Comparison of ENCODE assay signal across 18 cellular contexts in genomic region chr1:228510101-228510850, GRCh38. TPM values are rescaled to one million over a fixed set of nuclear protein-coding genes. Genes with fewer than 3 reads are reported as not detected.
DNase-seq lines count a peak whose midpoint lies in the region; ATAC-seq and TF ChIP-seq lines count a peak whose summit lies in the region.
"Had no signal": no experiment of that assay in that cellular context is flagged by ENCODE, and none has a peak within 500 bp of the region (broad histone marks: within the 10 kb centered on the region; RNA-seq: fewer than 3 reads in every experiment).

No MANE protein-coding gene starts in this region.

- no peak overlapping the region for H2BK12ac ChIP-seq in trophoblast cell (ENCODE audit: low read length)

- no peak overlapping the region for H3K4ac ChIP-seq in trophoblast cell (ENCODE audit: low read depth, low read length)

- no TSS peak for BruUV-seq in PC-3 (replicated peaks; lab: Mats Ljungman, UMichigan)

- H3K27ac Mint-ChIP-seq in activated T-cell treated with anti-CD3 and anti-CD28 coated beads, Interleukin-2, amount 50 U/mL, for 24 hours = no peak overlapping the region

- H4K91ac ChIP-seq in trophoblast cell (ENCODE audit: low read depth, low read length) = no peak overlapping the region

- no peak overlapping the region for H2AFZ ChIP-seq in PC-3 (ENCODE audit: low read length)
- H2AFZ ChIP-seq in trophoblast cell (ENCODE audit: insufficient read depth, low read length, poor library complexity) = no peak overlapping the region

- H3K27me3 Mint-ChIP-seq in activated T-cell treated with anti-CD3 and anti-CD28 coated beads, Interleukin-2, amount 50 U/mL, for 24 hours = peaks cover 3% of the 10 kb centered on the region

- intact Hi-C loops in PC-3 (cut with micrococcal nuclease) = no loop called here

- WGBS in trophoblast cell (ENCODE audit: extremely low coverage, insufficient coverage, insufficient read length) = no CpG with 5 or more reads among the region's 5 CpGs

- POLR2A ChIA-PET in PC-3 (lab: Charles Lee; ENCODE audit: unreplicated experiment) = no interaction called here

- H4K20me1 ChIP-seq in PC-3 (ENCODE audit: low read length) = no peaks in the 10 kb centered on the region

- DNase-seq in activated T-cell treated with anti-CD3 and anti-CD28 coated beads, Interleukin-2, amount 50 U/mL, for 24 hours = peak; percentile 20
- DNase-seq in activated T-cell treated with anti-CD3 and anti-CD28 coated beads, Interleukin-2, amount 50 U/mL, for 1 hour = no peak
- DNase-seq in PC-3 (peak; percentile 20), cerebellum (ENCODE audit: low spot score) (peak; percentile 72), kidney tubule cell (ENCODE audit: low spot score) (no peak), trophoblast cell (no peak)
- peak; percentile 8 for DNase-seq in stimulated activated CD8-positive, alpha-beta memory T cell treated with anti-CD3 and anti-CD28 coated beads, Interleukin-4, amount 100 ng/mL, for 48 hours
- DNase-seq: CD8-positive, alpha-beta memory T cell; KBM-7; NCI-H1048; NCI-H146; NCI-H2081 treated with DMSO at 0.1 percent for 48 hours; NCI-H446; NCI-H774; SW 1271 had no signal

- H3K27me3 ChIP-seq in PC-3 (ENCODE audit: low read length) (peaks cover 10% of the 10 kb centered on the region; the same call in 1 of the 2 replicates), trophoblast cell (ENCODE audit: insufficient read depth, low read length) (no peaks in the 10 kb centered on the region)

- H3K9me3 Mint-ChIP-seq in activated T-cell treated with anti-CD3 and anti-CD28 coated beads, Interleukin-2, amount 50 U/mL, for 24 hours = no peaks in the 10 kb centered on the region
- H3K9me3 Mint-ChIP-seq: CD8-positive, alpha-beta memory T cell had no signal

- no peaks in the 10 kb centered on the region for H3F3A ChIP-seq in PC-3 (ENCODE audit: low read length, unreplicated experiment)

- no peak overlapping the region for H2BK120ac ChIP-seq in trophoblast cell (ENCODE audit: insufficient read depth, low read length, poor library complexity)

- H3K4me2 ChIP-seq in PC-3 (ENCODE audit: low read length) (no peak overlapping the region), trophoblast cell (ENCODE audit: low read length) (no peak overlapping the region)

- H3K4me1 ChIP-seq in PC-3 (ENCODE audit: insufficient read depth, low read length) (no peaks in the 10 kb centered on the region), trophoblast cell (ENCODE audit: control insufficient read depth in 1 of 2, insufficient read depth in 2 of 2, low read length in 2 of 2) (no peaks in the 10 kb centered on the region)
- H3K4me1 ChIP-seq: HAP-1 had no signal

- H3K4me3 Mint-ChIP-seq in activated T-cell treated with anti-CD3 and anti-CD28 coated beads, Interleukin-2, amount 50 U/mL, for 24 hours = no peak overlapping the region
- H3K4me3 Mint-ChIP-seq: CD8-positive, alpha-beta memory T cell had no signal

- H3K23ac ChIP-seq in trophoblast cell (ENCODE audit: low read length) = no peak overlapping the region

- no peak overlapping the region for H2BK5ac ChIP-seq in trophoblast cell (ENCODE audit: low read depth, low read length, poor library complexity)

- no peak overlapping the region for H3K18ac ChIP-seq in trophoblast cell (ENCODE audit: low read length)

- H3K4me3 ChIP-seq in PC-3 (ENCODE audit: low read length) (no peak overlapping the region), trophoblast cell (ENCODE audit: low read depth, low read length) (no peak overlapping the region)
- H3K4me3 ChIP-seq: HAP-1 had no signal

- CTCF ChIA-PET in PC-3 (lab: Charles Lee) = no interaction called here

- no peak overlapping the region for H4K12ac ChIP-seq in trophoblast cell (ENCODE audit: low read depth, low read length)

- no peak for TF ChIP-seq CTCF in PC-3 (conservative IDR thresholded peaks at IDR 0.05; ENCODE audit: low read depth, low read length)

- no peaks in the 10 kb centered on the region for H3K36me3 Mint-ChIP-seq in activated T-cell treated with anti-CD3 and anti-CD28 coated beads, Interleukin-2, amount 50 U/mL, for 24 hours (ENCODE audit: low read depth)
- H3K36me3 Mint-ChIP-seq: CD8-positive, alpha-beta memory T cell had no signal

- H3K4me1 Mint-ChIP-seq in activated T-cell treated with anti-CD3 and anti-CD28 coated beads, Interleukin-2, amount 50 U/mL, for 24 hours (ENCODE audit: low read depth) = peaks cover 7% of the 10 kb centered on the region

- ATAC-seq in PC-3 = peak; percentile 49; the same call in 1 of the 2 replicates
- ATAC-seq in GM18498 (IDR thresholded peaks at IDR 0.05; ENCODE audit: unreplicated experiment) = no peak

- H3K9me2 ChIP-seq in PC-3 (replicated peaks; ENCODE audit: low read length) = no peaks in the 10 kb centered on the region

- no peak overlapping the region for H4K8ac ChIP-seq in trophoblast cell (ENCODE audit: low read depth, low read length)

- H3K27ac ChIP-seq in PC-3 (ENCODE audit: low read length) (no peak overlapping the region), trophoblast cell (ENCODE audit: low read depth, low read length) (no peak overlapping the region)
- H3K27ac ChIP-seq: HL-60 had no signal

- H2AK5ac ChIP-seq in trophoblast cell (ENCODE audit: low read length) = no peak overlapping the region

- H3K14ac ChIP-seq in trophoblast cell (ENCODE audit: low read length) = no peak overlapping the region

- H3K79me2 ChIP-seq in PC-3 (ENCODE audit: low read length) = no peaks in the 10 kb centered on the region
- H3K79me2 ChIP-seq in trophoblast cell (ENCODE audit: control insufficient read depth, insufficient read depth, low read length, poor library complexity) = no peaks in the 10 kb centered on the region

- no peak overlapping the region for H3K9ac ChIP-seq in PC-3 (ENCODE audit: low read length)
- no peak overlapping the region for H3K9ac ChIP-seq in trophoblast cell (ENCODE audit: low read length)

- H3K9me3 ChIP-seq in PC-3 (ENCODE audit: low read length) (no peaks in the 10 kb centered on the region), trophoblast cell (ENCODE audit: insufficient read depth, low read depth, low read length) (peaks cover 8% of the 10 kb centered on the region)
- H3K9me3 ChIP-seq: HAP-1 had no signal

- H3K79me1 ChIP-seq in trophoblast cell (ENCODE audit: low read length) = no peaks in the 10 kb centered on the region

- H3K36me3 ChIP-seq in PC-3 (ENCODE audit: low read depth, low read length) (no peaks in the 10 kb centered on the region), trophoblast cell (ENCODE audit: control insufficient read depth in 1 of 2, insufficient read depth in 2 of 2, low read length in 2 of 2) (no peaks in the 10 kb centered on the region)
- H3K36me3 ChIP-seq: HAP-1 had no signal

RNA-seq across cellular contexts. Expression of gene RNF187, which starts 23.1 kb away (rescaled TPM):
- total RNA-seq in PC-3 (2014; rRNA removed) (97.7 and 157 TPM in 2 replicates), cerebellum (48.5 TPM)
- polyA plus RNA-seq in trophoblast cell (2013) = 44.8 and 45.0 TPM in 2 replicates

Comparison
In these comparisons a context has a peak if more than half of its experiments do, and no peak if none do; other contexts are left out.
1. DNase-seq: peak in activated T-cell treated with anti-CD3 and anti-CD28 coated beads, Interleukin-2, amount 50 U/mL, for 24 hours (single experiment), PC-3 (single experiment), cerebellum (single experiment) and stimulated activated CD8-positive, alpha-beta memory T cell treated with anti-CD3 and anti-CD28 coated beads, Interleukin-4, amount 100 ng/mL, for 48 hours (single experiment); none in activated T-cell treated with anti-CD3 and anti-CD28 coated beads, Interleukin-2, amount 50 U/mL, for 1 hour (single experiment), kidney tubule cell (single experiment) and trophoblast cell (0 of 2).